ENCODE assay signal across 19 cellular contexts in the genomic region with DNA sequence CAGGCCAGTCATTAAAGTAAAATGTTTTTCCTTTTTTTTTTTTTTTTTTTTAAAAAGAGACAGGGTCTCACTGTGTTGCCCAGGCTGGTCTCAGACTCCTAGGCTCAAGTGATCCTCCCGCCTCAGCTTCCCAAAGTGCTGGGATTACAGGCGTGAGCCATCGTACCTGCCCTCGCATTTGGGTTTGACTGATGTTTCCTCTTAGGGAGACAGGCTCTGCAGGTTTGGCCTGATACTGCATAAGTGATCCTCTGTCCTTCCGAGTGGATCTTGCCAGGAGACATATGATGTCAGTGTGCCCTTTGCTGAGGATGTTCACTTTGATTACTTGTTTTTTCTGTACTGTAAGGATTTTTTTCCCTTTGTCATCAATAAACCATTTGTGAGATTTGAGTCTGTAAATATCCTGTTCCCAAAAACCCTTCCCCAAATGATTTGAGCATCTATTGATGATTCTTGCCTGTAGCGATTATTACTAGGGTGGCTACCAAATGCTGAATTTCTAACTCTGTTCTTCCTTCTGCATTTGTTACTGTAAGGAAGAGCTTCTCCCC.
"Had no signal": no experiment of that assay in that cellular context is flagged by ENCODE, and none has a peak within 500 bp of the region (broad histone marks: within the 10 kb centered on the region; RNA-seq: fewer than 3 reads in every experiment).

No MANE protein-coding gene starts in this region.

- H3K36me3 ChIP-seq: neural progenitor cell, ovary had no signal

- FAIRE-seq: astrocyte had no signal

- H3K9ac ChIP-seq: neural progenitor cell had no signal

- H2AFZ ChIP-seq: neural progenitor cell had no signal

- H3K4me2 ChIP-seq: neural progenitor cell had no signal

- ATAC-seq: heart left ventricle; left ventricle myocardium superior; mucosa of descending colon; sciatic nerve; stimulated activated memory B cell treated with anti-CD40 and anti-IgM and Interleukin-4, amounts not matched to agents 10 μg/mL and 1 μg/mL and 100 μg/mL, for 72 hours had no signal

- H3K27me3 ChIP-seq: heart left ventricle, neural progenitor cell, ovary had no signal

- H3K27ac ChIP-seq: heart left ventricle, neural progenitor cell, ovary, thoracic aorta, WERI-Rb-1 had no signal

- H3K9me3 ChIP-seq: heart left ventricle, mucosa of descending colon, ovary, thoracic aorta had no signal

- H3K4me1 ChIP-seq: neural progenitor cell had no signal

- DNase-seq: activated CD4-positive, alpha-beta T cell treated with anti-CD3 and anti-CD28 coated beads, Interleukin-2, amount 50 U/mL, for 48 hours; activated gamma-delta T cell; effector CD8-positive, alpha-beta T cell; foreskin melanocyte; heart left ventricle; left ventricle myocardium superior; mesenchymal stem cell; mucosa of descending colon; naive B cell; ovary; stimulated activated CD4-positive, alpha-beta T cell treated with anti-CD3 and anti-CD28 coated beads, Interleukin-4, amount 100 ng/mL, for 4 hours; SW 1271; T-helper 2 cell; WERI-Rb-1 had no signal

- H3K4me3 ChIP-seq: heart left ventricle, mucosa of descending colon, neural progenitor cell, ovary, thoracic aorta had no signal
